11 cellular contexts compared by ENCODE assay signal in genomic region chr16:81253141-81253540, GRCh38. TPM values are rescaled to one million over a fixed set of nuclear protein-coding genes. Genes with fewer than 3 reads are reported as not detected.
"Had no signal": no experiment of that assay in that cellular context is flagged by ENCODE, and none has a peak within 500 bp of the region (broad histone marks: within the 10 kb centered on the region; RNA-seq: fewer than 3 reads in every experiment).

No MANE protein-coding gene starts in this region.

- FAIRE-seq: H1, H54 had no signal

- H3K4me3 ChIP-seq: GM23248, GM23338, HAP-1 had no signal

- H3K27ac ChIP-seq: GM23248 had no signal

- DNase-seq: GM23248, GOT3, H7, H9, HCEC 1CT, HFFc6 had no signal

- ATAC-seq: GM23338, HCT116 had no signal

- H2AFZ ChIP-seq: GM23248, GM23338 had no signal

- H3K4me2 ChIP-seq: GM23338 had no signal

- H3K9me3 ChIP-seq: HAP-1 had no signal

- H3K36me3 ChIP-seq: HAP-1 had no signal

- H3K9ac ChIP-seq: GM23248 had no signal

RNA-seq across cellular contexts. Expression of gene BCO1, which starts 14.7 kb away (rescaled TPM):
- total RNA-seq: GM23248, H1, H9, HFFc6 had no signal
- polyA plus RNA-seq: GM23248, GM23338 had no signal
